Comparison of ENCODE assay signal across 8 cellular contexts in genomic region chr9:129177443-129177790, GRCh38. TPM values are rescaled to one million over a fixed set of nuclear protein-coding genes. Genes with fewer than 3 reads are reported as not detected.
DNase-seq lines count a peak whose midpoint lies in the region; ATAC-seq and TF ChIP-seq lines count a peak whose summit lies in the region.

No MANE protein-coding gene starts in this region.

- no peak overlapping the region; the same call in 1 of the 2 replicates for H3K14ac ChIP-seq in IMR-90 (replicated peaks; ENCODE audit: low read depth, low read length)

- peak; percentile 13 for ATAC-seq in GM19463 (IDR thresholded peaks at IDR 0.05; ENCODE audit: unreplicated experiment)
- no peak for ATAC-seq in IMR-90 (ENCODE audit: low read depth)

- H3K56ac ChIP-seq in IMR-90 (ENCODE audit: extremely low read depth, insufficient read depth, low read length): no peak overlapping the region

- in situ Hi-C loops in IMR-90 (cut with MboI; ENCODE audit: low sequenced_read_pairs): no loop called here

- POLR2A ChIA-PET in Caco-2 (lab: Charles Lee): interaction anchor here (0.6 to 1.7 kb wide), 10 partner anchors 13 to 449 kb away, joined by 3 to 17 read pairs (median 6); partner anchors contain the start of gene NTMT1
- POLR2A ChIA-PET in IMR-90 (lab: Charles Lee; ENCODE audit: unreplicated experiment): interaction anchor here (1.3 to 2.0 kb wide), 3 partner anchors 305 to 397 kb away, joined by 3 to 14 read pairs (median 4); no protein-coding TSS in a partner anchor

- H3K4me3 Mint-ChIP-seq in Caco-2 (ENCODE audit: unreplicated experiment): peak overlapping the region; percentile 89
- peak overlapping the region in 3 of 5 experiments; percentile 91 to 97 (median 95) for H3K4me3 Mint-ChIP-seq in brain

- no peak overlapping the region for H2BK120ac ChIP-seq in IMR-90 (ENCODE audit: low read depth, low read length)

- H2AK9ac ChIP-seq in IMR-90 (replicated peaks; ENCODE audit: low read depth, low read length, poor library complexity): peak overlapping the region; percentile 82

- no peak overlapping the region for H3K4me2 ChIP-seq in IMR-90 (ENCODE audit: low read depth, low read length)

- H3K9me3 ChIP-seq in Caco-2 (no peaks in the 10 kb centered on the region), IMR-90 (ENCODE audit: control insufficient read depth, insufficient read depth, low read length) (no peaks in the 10 kb centered on the region)

- DNase-seq in Caco-2: no peak
- DNase-seq in IMR-90: no peak
- peak; percentile 51 for DNase-seq in midbrain (lab: John Stamatoyannopoulos, UW)
- no peak for DNase-seq in NCI-H146 treated with DMSO at 0.1 percent for 48 hours (lab: John Stamatoyannopoulos, UW; ENCODE audit: unreplicated experiment)
- no peak for DNase-seq in GDM1 (lab: John Stamatoyannopoulos, UW)
- DNase-seq in glomerular visceral epithelial cell (ENCODE audit: extremely low spot score): no peak

- no peak for TF ChIP-seq POLR2A in IMR-90 (IDR thresholded peaks at IDR 0.05; ENCODE audit: low read depth, low read length)

- no peaks in the 10 kb centered on the region for H3K27me3 ChIP-seq in Caco-2 (replicated peaks; ENCODE audit: control insufficient read depth, insufficient read depth, low read length)
- H3K27me3 ChIP-seq in IMR-90 (ENCODE audit: control insufficient read depth, insufficient read depth, low read length): no peaks in the 10 kb centered on the region

- no peak overlapping the region for H2BK15ac ChIP-seq in IMR-90 (ENCODE audit: low read depth, low read length)

- intact Hi-C loops in Caco-2 (cut with micrococcal nuclease; ENCODE audit: unreplicated experiment): loop anchor here (5.0 to 10.0 kb wide), 3 partner anchors 155 to 437 kb away; no protein-coding TSS in a partner anchor
- intact Hi-C loops in IMR-90 (cut with micrococcal nuclease): loop anchor here (2.0 to 5.0 kb wide), 2 partner anchors 140 to 157 kb away; no protein-coding TSS in a partner anchor

- H3K4me3 ChIP-seq in Caco-2 (ENCODE audit: low read depth, low read length): peak overlapping the region; percentile 81
- peak overlapping the region; percentile 89 for H3K4me3 ChIP-seq in IMR-90 (ENCODE audit: insufficient read depth, low read depth, low read length)

- peaks cover 27% of the 10 kb centered on the region for H3K4me1 Mint-ChIP-seq in Caco-2 (ENCODE audit: low read depth, unreplicated experiment)
- peaks cover 44% of the 10 kb centered on the region for H3K4me1 Mint-ChIP-seq in brain

- dilution Hi-C loops in IMR-90 (cut with HindIII; ENCODE audit: low sequenced_read_pairs, unreplicated experiment): no loop called here

- peak overlapping the region; percentile 78 for H2AFZ ChIP-seq in IMR-90 (replicated peaks; ENCODE audit: low read length, poor library complexity)

- no peak overlapping the region for H3K27ac Mint-ChIP-seq in Caco-2 (ENCODE audit: unreplicated experiment)
- peak overlapping the region in 3 of 5 experiments; percentile 97 to 99 (median 97) for H3K27ac Mint-ChIP-seq in brain

- no peak for TF ChIP-seq RAD21 in IMR-90 (IDR thresholded peaks at IDR 0.05; ENCODE audit: low read length)

- no peaks in the 10 kb centered on the region for H3K9me3 Mint-ChIP-seq in Caco-2 (ENCODE audit: unreplicated experiment)
- H3K9me3 Mint-ChIP-seq in brain: peaks cover 0 to 6% (median 0%) of the 10 kb centered on the region in 5 experiments

- H3K79me1 ChIP-seq in IMR-90 (ENCODE audit: low read depth in 1 of 2, low read length in 2 of 2): peaks cover 0 to 12% of the 10 kb centered on the region in 2 experiments; a peak in 2 of 4 replicates

- H2AK5ac ChIP-seq in IMR-90 (ENCODE audit: low read depth, low read length): no peak overlapping the region

- no peak overlapping the region for H4K91ac ChIP-seq in IMR-90 (ENCODE audit: insufficient read depth, low read depth, low read length)

- no peaks in the 10 kb centered on the region for H3K27me3 Mint-ChIP-seq in Caco-2 (ENCODE audit: insufficient read depth, unreplicated experiment)
- peaks cover 14% of the 10 kb centered on the region for H3K27me3 Mint-ChIP-seq in brain

- peaks cover 16% of the 10 kb centered on the region for H4K20me1 ChIP-seq in IMR-90 (ENCODE audit: insufficient read depth, low read length)

- H3K23ac ChIP-seq in IMR-90 (ENCODE audit: low read depth, low read length): no peak overlapping the region

- H3K9ac ChIP-seq in IMR-90 (ENCODE audit: low read depth, low read length): peak overlapping the region; percentile 79; the same call in 1 of the 2 replicates

- peak overlapping the region; percentile 72; the same call in 1 of the 2 replicates for H3K27ac ChIP-seq in IMR-90 (ENCODE audit: insufficient read depth, low read length)

- BruUV-seq in Caco-2 (replicated peaks; lab: Mats Ljungman, UMichigan): no TSS peak
- no TSS peak for BruUV-seq in IMR-90 (replicated peaks; lab: Mats Ljungman, UMichigan)

- H3K36me3 Mint-ChIP-seq in Caco-2 (ENCODE audit: insufficient read depth, unreplicated experiment): peaks cover 12% of the 10 kb centered on the region
- no peaks in the 10 kb centered on the region for H3K36me3 Mint-ChIP-seq in brain

- H4K8ac ChIP-seq in IMR-90 (ENCODE audit: low read depth in 2 of 2, low read length in 2 of 2): no peak overlapping the region

- CTCF ChIA-PET in Caco-2 (lab: Charles Lee): interaction anchor here (0.6 to 1.4 kb wide), 5 partner anchors 35 to 447 kb away, joined by 3 to 7 read pairs (median 6); no protein-coding TSS in a partner anchor
- CTCF ChIA-PET in IMR-90 (lab: Yijun Ruan, JAX): no interaction called here

- H3K4ac ChIP-seq in IMR-90 (ENCODE audit: low read depth, low read length): no peak overlapping the region; the same call in 1 of the 2 replicates

- WGBS in IMR-90 (ENCODE audit: extremely low coverage in 2 of 2, insufficient read length in 1 of 2), 2 experiments: 0% methylated on average over 24 of the region's 56 CpGs; no CpG with 5 or more reads in 1 of the 2 experiments

- H3K9me1 ChIP-seq in IMR-90 (ENCODE audit: insufficient read depth, low read length): no peaks in the 10 kb centered on the region

- peak overlapping the region; percentile 72 for H2BK5ac ChIP-seq in IMR-90 (ENCODE audit: low read depth, low read length, poor library complexity, severe bottlenecking)

- H3K36me3 ChIP-seq in Caco-2 (ENCODE audit: control insufficient read depth, insufficient read depth, low read length) (no peaks in the 10 kb centered on the region), IMR-90 (ENCODE audit: control insufficient read depth, insufficient read depth, low read length) (peaks cover 4% of the 10 kb centered on the region; the same call in 1 of the 2 replicates)

- H3K4me1 ChIP-seq in Caco-2: peaks cover 43% of the 10 kb centered on the region
- peaks cover 13% of the 10 kb centered on the region for H3K4me1 ChIP-seq in IMR-90 (ENCODE audit: control insufficient read depth, insufficient read depth, low read length)

- TF ChIP-seq CTCF in Caco-2 (IDR thresholded peaks at IDR 0.05; ENCODE audit: insufficient read depth in 1 of 2, low read depth in 1 of 2, low read length in 1 of 2, severe bottlenecking in 1 of 2, unreplicated experiment in 1 of 2): no peak
- no peak for TF ChIP-seq CTCF in IMR-90 (conservative IDR thresholded peaks at IDR 0.05; ENCODE audit: low read depth, low read length)
- TF ChIP-seq CTCF in brain (conservative IDR thresholded peaks at IDR 0.05): no peak

- H2BK20ac ChIP-seq in IMR-90 (ENCODE audit: low read depth, low read length): no peak overlapping the region

- no peak overlapping the region for H4K5ac ChIP-seq in IMR-90 (ENCODE audit: low read depth, low read length)

- no peak overlapping the region for H3K18ac ChIP-seq in IMR-90 (ENCODE audit: low read depth, low read length)

TF ChIP-seq in IMR-90, 13 proteins besides CTCF, POLR2A, EP300 and RAD21:
- no peak for TF ChIP-seq MAZ (IDR thresholded peaks at IDR 0.05; ENCODE audit: borderline replicate concordance, low read depth, low read length)
- TF ChIP-seq USF2 (IDR thresholded peaks at IDR 0.05; ENCODE audit: low read depth, low read length): no peak
- TF ChIP-seq CEBPB (IDR thresholded peaks at IDR 0.05; ENCODE audit: low read depth, low read length): no peak
- no peak for TF ChIP-seq NFE2L2 (IDR thresholded peaks at IDR 0.05; ENCODE audit: low read depth, low read length)
- no peak for TF ChIP-seq MAFK (IDR thresholded peaks at IDR 0.05; ENCODE audit: low read depth, low read length)
- TF ChIP-seq SMC3 (IDR thresholded peaks at IDR 0.05; ENCODE audit: low read depth, low read length): no peak
- no peak for TF ChIP-seq BHLHE40 (IDR thresholded peaks at IDR 0.05; ENCODE audit: low read depth, low read length)
- no peak for TF ChIP-seq MXI1 (IDR thresholded peaks at IDR 0.05; ENCODE audit: borderline replicate concordance, low read depth, low read length)

RNA-seq across cellular contexts. Expression of gene IER5L, which starts 0.6 kb away (rescaled TPM):
- total RNA-seq in Caco-2 (2022) (3.9 and 4.1 TPM in 2 replicates), IMR-90 (2012; rRNA removed) (12.5 and 14.4 TPM in 2 replicates)
- polyA plus RNA-seq in IMR-90 (2012; rRNA removed) (13.4 and 21.0 TPM in 2 replicates), brain (ENCODE audit: insufficient read depth, low read depth, low replicate concordance) (9.6 TPM)
- polyA plus RNA-seq in IMR-90 (2012; cell fraction: cytosol; rRNA removed): 12.4 and 35.8 TPM in 2 replicates
- 13.1 and 28.4 TPM in 2 replicates for polyA plus RNA-seq in IMR-90 (2012; cell fraction: nucleus; rRNA removed; ENCODE audit: low replicate concordance)
